In genomic region chr20:61810709-61811565, GRCh38 we compare ENCODE assay signal across 23 cellular contexts.
"Had no signal": no experiment of that assay in that cellular context is flagged by ENCODE, and none has a peak within 500 bp of the region (broad histone marks: within the 10 kb centered on the region; RNA-seq: fewer than 3 reads in every experiment).

No MANE protein-coding gene starts in this region.

- H3K4me3 ChIP-seq: esophagus muscularis mucosa, suprapubic skin, tibial artery, upper lobe of right lung had no signal

- H3K9me3 ChIP-seq: esophagus muscularis mucosa, suprapubic skin, tibial artery, upper lobe of right lung had no signal

- H3K4me1 Mint-ChIP-seq: activated naive CD4-positive, alpha-beta T cell treated with anti-CD3 and anti-CD28 coated beads, Interleukin-2, amount 50 U/mL, for 24 hours; activated naive CD8-positive, alpha-beta T cell treated with anti-CD3 and anti-CD28 coated beads, Interleukin-2, amount 50 U/mL, for 24 hours; central memory CD8-positive, alpha-beta T cell; naive thymus-derived CD4-positive, alpha-beta T cell had no signal

- H3K27me3 Mint-ChIP-seq: activated CD8-positive, alpha-beta T cell treated with anti-CD3 and anti-CD28 coated beads for 36 hours; activated naive CD4-positive, alpha-beta T cell treated with anti-CD3 and anti-CD28 coated beads, Interleukin-2, amount 50 U/mL, for 24 hours; activated naive CD8-positive, alpha-beta T cell treated with anti-CD3 and anti-CD28 coated beads, Interleukin-2, amount 50 U/mL, for 24 hours; central memory CD8-positive, alpha-beta T cell; naive thymus-derived CD4-positive, alpha-beta T cell had no signal

- H3K27ac ChIP-seq: esophagus muscularis mucosa, parathyroid adenoma, suprapubic skin, tibial artery, upper lobe of right lung had no signal

- H2AFZ ChIP-seq: parathyroid adenoma had no signal

- H3K79me2 ChIP-seq: parathyroid adenoma had no signal

- H3K9ac ChIP-seq: parathyroid adenoma had no signal

- DNase-seq: activated CD4-positive, alpha-beta T cell treated with anti-CD3 and anti-CD28 coated beads, Interleukin-2, amount 50 U/mL, for 1 hour; activated CD8-positive, alpha-beta T cell treated with anti-CD3 and anti-CD28 coated beads for 36 hours; activated naive CD8-positive, alpha-beta T cell treated with anti-CD3 and anti-CD28 coated beads, Interleukin-2, amount 50 U/mL, for 24 hours; activated T-cell treated with anti-CD3 and anti-CD28 coated beads, Interleukin-2, amount 50 U/mL, for 48 hours; amygdala; dermis blood vessel endothelial cell; effector CD4-positive, alpha-beta T cell; foreskin melanocyte; naive thymus-derived CD4-positive, alpha-beta T cell; nucleus accumbens; right cardiac atrium; stimulated activated naive CD4-positive, alpha-beta T cell; T-helper 2 cell; tibial artery; upper lobe of right lung had no signal

- H3K9me3 Mint-ChIP-seq: activated CD8-positive, alpha-beta T cell treated with anti-CD3 and anti-CD28 coated beads for 36 hours; activated naive CD4-positive, alpha-beta T cell treated with anti-CD3 and anti-CD28 coated beads, Interleukin-2, amount 50 U/mL, for 24 hours; activated naive CD8-positive, alpha-beta T cell treated with anti-CD3 and anti-CD28 coated beads, Interleukin-2, amount 50 U/mL, for 24 hours; activated T-helper 2 cell treated with anti-CD3 and anti-CD28 coated beads, Interferon-gamma antibody, Interleukin-2, Interleukin-4, amounts not matched to agents 10 μg/mL and 5 μg/mL and 100 μg/mL, durations not matched to agents 14 hours and 24 hours and 36 hours; central memory CD8-positive, alpha-beta T cell; mesothelial cell of epicardium; naive thymus-derived CD4-positive, alpha-beta T cell; WTC11 had no signal

- H3K27ac Mint-ChIP-seq: activated CD8-positive, alpha-beta T cell treated with anti-CD3 and anti-CD28 coated beads for 36 hours; activated naive CD4-positive, alpha-beta T cell treated with anti-CD3 and anti-CD28 coated beads, Interleukin-2, amount 50 U/mL, for 24 hours; activated naive CD8-positive, alpha-beta T cell treated with anti-CD3 and anti-CD28 coated beads, Interleukin-2, amount 50 U/mL, for 24 hours; activated T-helper 2 cell treated with anti-CD3 and anti-CD28 coated beads, Interferon-gamma antibody, Interleukin-2, Interleukin-4, amounts not matched to agents 10 μg/mL and 5 μg/mL and 100 μg/mL, durations not matched to agents 14 hours and 24 hours and 36 hours; mesothelial cell of epicardium; naive thymus-derived CD4-positive, alpha-beta T cell; WTC11 had no signal

- H3K36me3 ChIP-seq: esophagus muscularis mucosa, suprapubic skin, tibial artery, upper lobe of right lung had no signal

- H3K4me3 Mint-ChIP-seq: activated CD8-positive, alpha-beta T cell treated with anti-CD3 and anti-CD28 coated beads for 36 hours; activated naive CD4-positive, alpha-beta T cell treated with anti-CD3 and anti-CD28 coated beads, Interleukin-2, amount 50 U/mL, for 24 hours; activated naive CD8-positive, alpha-beta T cell treated with anti-CD3 and anti-CD28 coated beads, Interleukin-2, amount 50 U/mL, for 24 hours; central memory CD8-positive, alpha-beta T cell; mesothelial cell of epicardium; naive thymus-derived CD4-positive, alpha-beta T cell; WTC11 had no signal

- ATAC-seq: activated CD8-positive, alpha-beta T cell treated with anti-CD3 and anti-CD28 coated beads for 36 hours; activated naive CD8-positive, alpha-beta T cell treated with anti-CD3 and anti-CD28 coated beads, Interleukin-2, amount 50 U/mL, for 24 hours; naive thymus-derived CD4-positive, alpha-beta T cell; right cardiac atrium; upper lobe of right lung; WTC11 had no signal

- H3K4me1 ChIP-seq: esophagus muscularis mucosa, parathyroid adenoma, tibial artery, upper lobe of right lung had no signal

- H3K36me3 Mint-ChIP-seq: activated naive CD4-positive, alpha-beta T cell treated with anti-CD3 and anti-CD28 coated beads, Interleukin-2, amount 50 U/mL, for 24 hours; mesothelial cell of epicardium; naive thymus-derived CD4-positive, alpha-beta T cell; WTC11 had no signal
